ENCODE assay signal across 21 cellular contexts in genomic region chr10:73042130-73042529, GRCh38.
"Had no signal": no experiment of that assay in that cellular context is flagged by ENCODE, and none has a peak within 500 bp of the region (broad histone marks: within the 10 kb centered on the region; RNA-seq: fewer than 3 reads in every experiment).

No MANE protein-coding gene starts in this region.

- H3K4me1 ChIP-seq: breast epithelium had no signal

- H3K9me3 ChIP-seq: breast epithelium had no signal

- H3K4me3 ChIP-seq: breast epithelium, SK-N-MC had no signal

- H3K36me3 ChIP-seq: breast epithelium had no signal

- DNase-seq: activated CD4-positive, alpha-beta T cell treated with anti-CD3 and anti-CD28 coated beads for 48 hours; activated CD4-positive, alpha-beta T cell treated with anti-CD3 and anti-CD28 coated beads, Interleukin-2, amount 50 U/mL, for 4 hours; activated CD4-positive, CD25-positive, alpha-beta regulatory T cell treated with anti-CD3 and anti-CD28 coated beads, Interleukin-2, amount 50 U/mL, for 72 hours; activated CD8-positive, alpha-beta memory T cell treated with anti-CD3 and anti-CD28 coated beads, Interleukin-2, amount 10 ng/mL, durations not matched to agents 7 days and 5 days; activated effector memory CD4-positive, alpha-beta T cell treated with Interleukin-2 at 50 U/mL for 16 hours; activated naive CD4-positive, alpha-beta T cell; activated T-cell treated with anti-CD3 and anti-CD28 coated beads, Interleukin-2, amount 50 U/mL, for 24 hours; aorta; caudate nucleus; NCI-H1105 treated with DMSO at 0.1 percent for 48 hours; NCI-H1436 treated with DMSO at 0.1 percent for 48 hours; NCI-H187; NCI-H2081; NCI-H446; NCI-H524 had no signal

- H3K9me3 Mint-ChIP-seq: activated naive CD4-positive, alpha-beta T cell treated with anti-CD3 and anti-CD28 coated beads, Interleukin-2, amount 50 U/mL, for 24 hours; activated T-cell treated with anti-CD3 and anti-CD28 coated beads, Interleukin-2, amount 50 U/mL, for 24 hours; activated T-helper 1 cell treated with anti-CD3 and anti-CD28 coated beads, Interleukin-12 subunit alpha, Interleukin-12 subunit beta, Interleukin-2, Interleukin-4 antibody, amounts not matched to agents 30 ng/mL and 10 ng/mL and 1 ng/mL, durations not matched to agents 14 hours and 24 hours and 36 hours; WTC11 had no signal

- H3K4me3 Mint-ChIP-seq: activated CD8-positive, alpha-beta memory T cell treated with anti-CD3 and anti-CD28 coated beads, Interleukin-2, amount 10 ng/mL, durations not matched to agents 7 days and 5 days; activated naive CD4-positive, alpha-beta T cell treated with anti-CD3 and anti-CD28 coated beads, Interleukin-2, amount 50 U/mL, for 24 hours; activated T-cell treated with anti-CD3 and anti-CD28 coated beads, Interleukin-2, amount 50 U/mL, for 24 hours; activated T-helper 1 cell treated with anti-CD3 and anti-CD28 coated beads, Interleukin-12 subunit alpha, Interleukin-12 subunit beta, Interleukin-2, Interleukin-4 antibody, amounts not matched to agents 30 ng/mL and 10 ng/mL and 1 ng/mL, durations not matched to agents 14 hours and 24 hours and 36 hours; WTC11 had no signal

- H3K27ac Mint-ChIP-seq: activated CD8-positive, alpha-beta memory T cell treated with anti-CD3 and anti-CD28 coated beads, Interleukin-2, amount 10 ng/mL, durations not matched to agents 7 days and 5 days; activated naive CD4-positive, alpha-beta T cell treated with anti-CD3 and anti-CD28 coated beads, Interleukin-2, amount 50 U/mL, for 24 hours; activated T-cell treated with anti-CD3 and anti-CD28 coated beads, Interleukin-2, amount 50 U/mL, for 24 hours; WTC11 had no signal

- H3K27me3 ChIP-seq: breast epithelium had no signal

- ATAC-seq: activated CD8-positive, alpha-beta memory T cell treated with anti-CD3 and anti-CD28 coated beads, Interleukin-2, amount 10 ng/mL, durations not matched to agents 7 days and 5 days; Right ventricle myocardium inferior; WTC11 had no signal

- H3K27ac ChIP-seq: breast epithelium, SK-N-MC had no signal

- H3K4me1 Mint-ChIP-seq: activated naive CD4-positive, alpha-beta T cell treated with anti-CD3 and anti-CD28 coated beads, Interleukin-2, amount 50 U/mL, for 24 hours had no signal

- H3K27me3 Mint-ChIP-seq: activated CD8-positive, alpha-beta memory T cell treated with anti-CD3 and anti-CD28 coated beads, Interleukin-2, amount 10 ng/mL, durations not matched to agents 7 days and 5 days; activated naive CD4-positive, alpha-beta T cell treated with anti-CD3 and anti-CD28 coated beads, Interleukin-2, amount 50 U/mL, for 24 hours; activated T-cell treated with anti-CD3 and anti-CD28 coated beads, Interleukin-2, amount 50 U/mL, for 24 hours had no signal
